In genomic region chr1:51285055-51285454, GRCh38 we compare ENCODE assay signal across 8 cellular contexts. TPM values are rescaled to one million over a fixed set of nuclear protein-coding genes. Genes with fewer than 3 reads are reported as not detected.
DNase-seq lines count a peak whose midpoint lies in the region; ATAC-seq and TF ChIP-seq lines count a peak whose summit lies in the region.

No MANE protein-coding gene starts in this region.

- no peak overlapping the region for H3K27ac ChIP-seq in left ventricle myocardium inferior (replicated peaks)

- H3K9me3 ChIP-seq in left ventricle myocardium inferior (replicated peaks) = no peaks in the 10 kb centered on the region

- ATAC-seq in GM19025 (IDR thresholded peaks at IDR 0.05; ENCODE audit: low read depth, unreplicated experiment) (peak; percentile 86), HG02610 (IDR thresholded peaks at IDR 0.05; ENCODE audit: unreplicated experiment) (peak; percentile 97), HG03469 (IDR thresholded peaks at IDR 0.05; ENCODE audit: unreplicated experiment) (peak; percentile 87)

- peaks cover 24% of the 10 kb centered on the region for H3K4me1 ChIP-seq in left ventricle myocardium inferior

- intact Hi-C loops in left ventricle myocardium inferior (cut with micrococcal nuclease) = no loop called here

- DNase-seq in GM06990 (ENCODE audit: extremely low read depth, insufficient read length) (peak; percentile 62), HuH-7 (ENCODE audit: low spot score) (no peak), GOT3 (lab: John Stamatoyannopoulos, UW) (no peak), left ventricle myocardium inferior (no peak), kidney tubule cell (ENCODE audit: low spot score) (no peak)

- H3K4me3 ChIP-seq in GM06990 (replicated peaks; ENCODE audit: low read depth, low read length) = 0 out of 2 replicates have a peak overlapping the region, but pooled peaks have one; percentile 9
- no peak overlapping the region for H3K4me3 ChIP-seq in left ventricle myocardium inferior

- H3K27me3 ChIP-seq in GM06990 (replicated peaks; ENCODE audit: control insufficient read depth, insufficient read depth, low read length) (no peaks in the 10 kb centered on the region; the same call in 1 of the 2 replicates), left ventricle myocardium inferior (ENCODE audit: low read depth) (no peaks in the 10 kb centered on the region)

- H3K36me3 ChIP-seq in GM06990 (ENCODE audit: control insufficient read depth, insufficient read depth, low read length) (no peaks in the 10 kb centered on the region), left ventricle myocardium inferior (peaks cover 15% of the 10 kb centered on the region)

- TF ChIP-seq CTCF in GM06990 (IDR thresholded peaks at IDR 0.05; ENCODE audit: insufficient read depth, low read length, poor library complexity, severe bottlenecking) (no peak), left ventricle myocardium inferior (IDR thresholded peaks at IDR 0.05; ENCODE audit: borderline replicate concordance) (no peak)

RNA-seq across cellular contexts. Expression of gene TTC39A, which starts 45.3 kb away (rescaled TPM):
- 25.7 TPM for total RNA-seq in left ventricle myocardium inferior

RNA-seq across cellular contexts. Expression of gene RNF11, which starts 49.0 kb away (rescaled TPM):
- total RNA-seq in left ventricle myocardium inferior = 116 TPM
